Comparison of ENCODE assay signal across 8 cellular contexts in genomic region chr6:24283043-24283985, GRCh38.
DNase-seq lines count a peak whose midpoint lies in the region; ATAC-seq and TF ChIP-seq lines count a peak whose summit lies in the region.

No MANE protein-coding gene starts in this region.

- no peaks in the 10 kb centered on the region for H3K27me3 ChIP-seq in kidney epithelial cell (ENCODE audit: control insufficient read depth, insufficient read depth, low read length)

- no peak overlapping the region for H3K4me3 ChIP-seq in kidney epithelial cell (ENCODE audit: low read depth, low read length)

- peak overlapping the region; percentile 13 for H3K27ac Mint-ChIP-seq in chondrocyte (ENCODE audit: unreplicated experiment)

- no peaks in the 10 kb centered on the region for H3K4me1 Mint-ChIP-seq in chondrocyte (ENCODE audit: low read depth)

- H3K9me3 Mint-ChIP-seq in chondrocyte (ENCODE audit: low read depth): no peaks in the 10 kb centered on the region

- H3K36me3 Mint-ChIP-seq in chondrocyte (ENCODE audit: low read depth): no peaks in the 10 kb centered on the region

- peak; percentile 95 for TF ChIP-seq CTCF in chondrocyte (IDR thresholded peaks at IDR 0.05)
- TF ChIP-seq CTCF in kidney epithelial cell (IDR thresholded peaks at IDR 0.05; ENCODE audit: insufficient read depth, low read length, poor library complexity, severe bottlenecking): peak; percentile 70

- H3K27me3 Mint-ChIP-seq in chondrocyte (ENCODE audit: low read depth): peaks cover 3% of the 10 kb centered on the region

- peak overlapping the region; percentile 60 for H3K4me3 Mint-ChIP-seq in chondrocyte (ENCODE audit: unreplicated experiment)

- peaks cover 10% of the 10 kb centered on the region for H3K36me3 ChIP-seq in kidney epithelial cell (ENCODE audit: control insufficient read depth, insufficient read depth, low read length)

- ATAC-seq in GM18861 (IDR thresholded peaks at IDR 0.05; ENCODE audit: unreplicated experiment): peak; percentile 81
- ATAC-seq in HG03039 (IDR thresholded peaks at IDR 0.05; ENCODE audit: unreplicated experiment): peak; percentile 86

- peak; percentile 86 for DNase-seq in Ammon's horn (ENCODE audit: low spot score)
- peak; percentile 96 for DNase-seq in NCI-H146 treated with DMSO at 0.1 percent for 48 hours (lab: John Stamatoyannopoulos, UW; ENCODE audit: unreplicated experiment)
- peak; percentile 71 for DNase-seq in SW480 (ENCODE audit: low spot score)
- no peak for DNase-seq in chondrocyte (ENCODE audit: low spot score)
- peak; percentile 88 for DNase-seq in kidney epithelial cell (ENCODE audit: low read depth)
- DNase-seq in stimulated activated CD4-positive, alpha-beta T cell treated with anti-CD3 and anti-CD28 coated beads, Interleukin-4, amount 100 ng/mL, for 1 hour: peak; percentile 10
